ENCODE assay signal across 17 cellular contexts in the genomic region with DNA sequence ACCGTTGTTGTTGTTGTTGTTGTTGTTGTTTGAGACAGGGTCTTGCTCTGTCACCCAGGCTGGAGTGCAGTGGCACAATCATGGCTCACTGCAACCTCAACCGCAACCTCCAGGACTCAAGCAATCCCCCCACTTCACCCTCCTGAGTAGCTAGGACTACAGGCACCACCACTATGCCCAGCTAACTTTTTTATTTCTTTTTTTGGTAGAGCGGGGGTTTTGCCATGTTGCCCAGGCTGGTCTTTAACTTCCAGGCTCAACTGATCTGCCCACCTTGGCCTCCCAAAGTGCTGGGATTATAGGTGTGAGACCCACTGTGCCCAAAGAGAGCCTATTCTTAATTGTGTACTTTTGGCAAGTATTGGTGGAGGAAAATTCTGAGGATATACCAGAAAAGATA. TPM values are rescaled to one million over a fixed set of nuclear protein-coding genes. Genes with fewer than 3 reads are reported as not detected.
DNase-seq lines count a peak whose midpoint lies in the region; ATAC-seq and TF ChIP-seq lines count a peak whose summit lies in the region.
"Had no signal": no experiment of that assay in that cellular context is flagged by ENCODE, and none has a peak within 500 bp of the region (broad histone marks: within the 10 kb centered on the region; RNA-seq: fewer than 3 reads in every experiment).

No MANE protein-coding gene starts in this region.

- WGBS in IMR-90 (ENCODE audit: extremely low coverage in 2 of 2, insufficient read length in 1 of 2), 2 experiments: no CpG with 5 or more reads among the region's 3 CpGs

- no peak for ATAC-seq in IMR-90 (ENCODE audit: low read depth)
- no peak for ATAC-seq in upper lobe of right lung
- ATAC-seq in GM18520 (IDR thresholded peaks at IDR 0.05; ENCODE audit: unreplicated experiment): no peak
- ATAC-seq in GM18502 (IDR thresholded peaks at IDR 0.05; ENCODE audit: poor library complexity, unreplicated experiment): no peak
- ATAC-seq: stimulated activated memory B cell treated with anti-CD40 and anti-IgM and Interleukin-4, amounts not matched to agents 10 μg/mL and 1 μg/mL and 100 μg/mL, for 72 hours had no signal

- H3K36me3 ChIP-seq in IMR-90 (ENCODE audit: control insufficient read depth, insufficient read depth, low read length) (no peaks in the 10 kb centered on the region), upper lobe of right lung (no peaks in the 10 kb centered on the region)

- H3K14ac ChIP-seq in IMR-90 (replicated peaks; ENCODE audit: low read depth, low read length): peak overlapping the region; percentile 95

- DNase-seq in IMR-90: no peak
- DNase-seq in MCF 10A (ENCODE audit: unreplicated experiment): no peak
- DNase-seq in kidney glomerular epithelial cell (lab: John Stamatoyannopoulos, UW): peak; percentile 53
- DNase-seq in upper lobe of right lung: no peak
- DNase-seq in activated T-cell treated with anti-CD3 and anti-CD28 coated beads, Interleukin-2, amount 50 U/mL, for 1 hour: no peak
- DNase-seq: activated naive CD8-positive, alpha-beta T cell treated with anti-CD3 and anti-CD28 coated beads, Interleukin-2, amount 10 ng/mL, durations not matched to agents 7 days and 5 days; erythroblast; left ventricle myocardium superior; NCI-H146; NCI-H748 treated with DMSO at 0.1 percent for 48 hours; OCI-M1 had no signal

- H3K9me3 Mint-ChIP-seq in MCF 10A (ENCODE audit: unreplicated experiment): no peaks in the 10 kb centered on the region
- H3K9me3 Mint-ChIP-seq: activated naive CD8-positive, alpha-beta T cell treated with anti-CD3 and anti-CD28 coated beads, Interleukin-2, amount 10 ng/mL, durations not matched to agents 7 days and 5 days; stimulated activated memory B cell treated with anti-CD40 and anti-IgM and Interleukin-4, amounts not matched to agents 10 μg/mL and 1 μg/mL and 100 μg/mL, for 72 hours had no signal

- peak overlapping the region; percentile 86 for H3K27ac ChIP-seq in IMR-90 (ENCODE audit: insufficient read depth, low read length)
- H3K27ac ChIP-seq in upper lobe of right lung: peak overlapping the region; percentile 6
- H3K27ac ChIP-seq: right atrium auricular region, SK-N-MC had no signal

- peak overlapping the region; percentile 82 for H3K23ac ChIP-seq in IMR-90 (ENCODE audit: low read depth, low read length)

- H3K4me3 ChIP-seq in IMR-90 (ENCODE audit: insufficient read depth, low read depth, low read length) (no peak overlapping the region), upper lobe of right lung (no peak overlapping the region)
- H3K4me3 ChIP-seq: MG63, right atrium auricular region, SK-N-MC had no signal

- H3K9ac ChIP-seq in IMR-90 (ENCODE audit: low read depth, low read length): peak overlapping the region; percentile 26; the same call in 1 of the 2 replicates

- peak overlapping the region; percentile 99; the same call in 2 of the 3 replicates for H2BK15ac ChIP-seq in IMR-90 (ENCODE audit: low read depth, low read length)

- H4K5ac ChIP-seq in IMR-90 (ENCODE audit: low read depth, low read length): peak overlapping the region; percentile 85; the same call in 1 of the 2 replicates

- peak overlapping the region; percentile 96 for H2BK120ac ChIP-seq in IMR-90 (ENCODE audit: low read depth, low read length)

- TF ChIP-seq POLR2A in IMR-90 (IDR thresholded peaks at IDR 0.05; ENCODE audit: low read depth, low read length): no peak

- H2AK5ac ChIP-seq in IMR-90 (ENCODE audit: low read depth, low read length): peak overlapping the region; percentile 94

- peaks cover 8% of the 10 kb centered on the region for H3K9me1 ChIP-seq in IMR-90 (ENCODE audit: insufficient read depth, low read length)

- CTCF ChIA-PET in IMR-90 (lab: Yijun Ruan, JAX) (no interaction called here), MCF 10A (lab: Yijun Ruan, JAX) (interaction anchor here (0.9 kb wide), 1 partner anchor 14 kb away, joined by 4 read pairs; no protein-coding TSS in a partner anchor)

- in situ Hi-C loops in IMR-90 (cut with MboI; ENCODE audit: low sequenced_read_pairs): no loop called here

- dilution Hi-C loops in IMR-90 (cut with HindIII; ENCODE audit: low sequenced_read_pairs, unreplicated experiment): no loop called here

- TF ChIP-seq CTCF in IMR-90 (conservative IDR thresholded peaks at IDR 0.05; ENCODE audit: low read depth, low read length) (no peak), MCF 10A (IDR thresholded peaks at IDR 0.05; ENCODE audit: unreplicated experiment) (no peak), upper lobe of right lung (IDR thresholded peaks at IDR 0.05) (no peak)

- BruUV-seq in IMR-90 (replicated peaks; lab: Mats Ljungman, UMichigan): no TSS peak
- BruUV-seq in MCF 10A (replicated peaks; lab: Mats Ljungman, UMichigan): TSS peak; percentile 34

- peak overlapping the region; percentile 98 for H4K91ac ChIP-seq in IMR-90 (ENCODE audit: insufficient read depth, low read depth, low read length)

- peak overlapping the region; percentile 80 for H3K27ac Mint-ChIP-seq in MCF 10A (ENCODE audit: low read depth, unreplicated experiment)
- H3K27ac Mint-ChIP-seq: activated naive CD8-positive, alpha-beta T cell treated with anti-CD3 and anti-CD28 coated beads, Interleukin-2, amount 10 ng/mL, durations not matched to agents 7 days and 5 days; stimulated activated memory B cell treated with anti-CD40 and anti-IgM and Interleukin-4, amounts not matched to agents 10 μg/mL and 1 μg/mL and 100 μg/mL, for 72 hours had no signal

- no peak overlapping the region for H2AFZ ChIP-seq in IMR-90 (replicated peaks; ENCODE audit: low read length, poor library complexity)

- no peak overlapping the region for H3K4me3 Mint-ChIP-seq in MCF 10A (ENCODE audit: unreplicated experiment)
- H3K4me3 Mint-ChIP-seq: activated naive CD8-positive, alpha-beta T cell treated with anti-CD3 and anti-CD28 coated beads, Interleukin-2, amount 10 ng/mL, durations not matched to agents 7 days and 5 days; stimulated activated memory B cell treated with anti-CD40 and anti-IgM and Interleukin-4, amounts not matched to agents 10 μg/mL and 1 μg/mL and 100 μg/mL, for 72 hours had no signal

- peaks cover 8 to 17% of the 10 kb centered on the region in 2 experiments; a peak in 2 of 4 replicates for H3K79me1 ChIP-seq in IMR-90 (ENCODE audit: low read depth in 1 of 2, low read length in 2 of 2)

- peak overlapping the region; percentile 83 to 90 for H4K8ac ChIP-seq in IMR-90 (ENCODE audit: low read depth in 2 of 2, low read length in 2 of 2)

- H3K56ac ChIP-seq in IMR-90 (ENCODE audit: extremely low read depth, insufficient read depth, low read length): peak overlapping the region; percentile 91

- H3K9me3 ChIP-seq in IMR-90 (ENCODE audit: control insufficient read depth, insufficient read depth, low read length) (no peaks in the 10 kb centered on the region), upper lobe of right lung (no peaks in the 10 kb centered on the region)
- H3K9me3 ChIP-seq: right atrium auricular region had no signal

- H2AK9ac ChIP-seq in IMR-90 (replicated peaks; ENCODE audit: low read depth, low read length, poor library complexity): peak overlapping the region; percentile 79

- H3K4me1 Mint-ChIP-seq in MCF 10A (ENCODE audit: insufficient read depth, unreplicated experiment): peaks cover 22% of the 10 kb centered on the region
- H3K4me1 Mint-ChIP-seq: activated naive CD8-positive, alpha-beta T cell treated with anti-CD3 and anti-CD28 coated beads, Interleukin-2, amount 10 ng/mL, durations not matched to agents 7 days and 5 days; stimulated activated memory B cell treated with anti-CD40 and anti-IgM and Interleukin-4, amounts not matched to agents 10 μg/mL and 1 μg/mL and 100 μg/mL, for 72 hours had no signal

- H3K4ac ChIP-seq in IMR-90 (ENCODE audit: low read depth, low read length): peak overlapping the region; percentile 97

- no peaks in the 10 kb centered on the region for H4K20me1 ChIP-seq in IMR-90 (ENCODE audit: insufficient read depth, low read length)

- H3K18ac ChIP-seq in IMR-90 (ENCODE audit: low read depth, low read length): peak overlapping the region; percentile 85; the same call in 1 of the 2 replicates

- peak overlapping the region; percentile 99 for H2BK20ac ChIP-seq in IMR-90 (ENCODE audit: low read depth, low read length)

- H3K4me1 ChIP-seq in IMR-90 (ENCODE audit: control insufficient read depth, insufficient read depth, low read length): peaks cover 12% of the 10 kb centered on the region
- H3K4me1 ChIP-seq in upper lobe of right lung: no peaks in the 10 kb centered on the region
- H3K4me1 ChIP-seq: right atrium auricular region had no signal

- POLR2A ChIA-PET in IMR-90 (lab: Charles Lee; ENCODE audit: unreplicated experiment): no interaction called here
- POLR2A ChIA-PET in MCF 10A (lab: Yijun Ruan, JAX): interaction anchor here (0.7 kb wide), 3 partner anchors 41 to 1786 kb away, joined by 3 read pairs; no protein-coding TSS in a partner anchor

- no peak overlapping the region for H3K4me2 ChIP-seq in IMR-90 (ENCODE audit: low read depth, low read length)

- TF ChIP-seq RAD21 in IMR-90 (IDR thresholded peaks at IDR 0.05; ENCODE audit: low read length): no peak

- no peaks in the 10 kb centered on the region for H3K27me3 Mint-ChIP-seq in MCF 10A (ENCODE audit: insufficient read depth, unreplicated experiment)
- H3K27me3 Mint-ChIP-seq: activated naive CD8-positive, alpha-beta T cell treated with anti-CD3 and anti-CD28 coated beads, Interleukin-2, amount 10 ng/mL, durations not matched to agents 7 days and 5 days; stimulated activated memory B cell treated with anti-CD40 and anti-IgM and Interleukin-4, amounts not matched to agents 10 μg/mL and 1 μg/mL and 100 μg/mL, for 72 hours had no signal

- H3K27me3 ChIP-seq in IMR-90 (ENCODE audit: control insufficient read depth, insufficient read depth, low read length) (no peaks in the 10 kb centered on the region), upper lobe of right lung (no peaks in the 10 kb centered on the region)
- H3K27me3 ChIP-seq: MG63, right atrium auricular region had no signal

- intact Hi-C loops in IMR-90 (cut with micrococcal nuclease) (no loop called here), MCF 10A (cut with micrococcal nuclease) (no loop called here), upper lobe of right lung (cut with DNase I) (no loop called here)

- H3K36me3 Mint-ChIP-seq in MCF 10A (ENCODE audit: insufficient read depth, unreplicated experiment): peaks cover 7% of the 10 kb centered on the region
- H3K36me3 Mint-ChIP-seq: activated naive CD8-positive, alpha-beta T cell treated with anti-CD3 and anti-CD28 coated beads, Interleukin-2, amount 10 ng/mL, durations not matched to agents 7 days and 5 days; stimulated activated memory B cell treated with anti-CD40 and anti-IgM and Interleukin-4, amounts not matched to agents 10 μg/mL and 1 μg/mL and 100 μg/mL, for 72 hours had no signal

- H2BK5ac ChIP-seq in IMR-90 (ENCODE audit: low read depth, low read length, poor library complexity, severe bottlenecking): peak overlapping the region; percentile 98

RNA-seq across cellular contexts. Expression of a gene that starts 25.7 kb away (rescaled TPM):
- 16.8 and 24.4 TPM in 2 replicates for total RNA-seq in IMR-90 (2012; rRNA removed)
- 48.1 and 48.5 TPM in 2 replicates for polyA plus RNA-seq in IMR-90 (2012; rRNA removed)
- polyA plus RNA-seq in IMR-90 (2012; cell fraction: cytosol; rRNA removed): 22.5 and 28.2 TPM in 2 replicates
- 188 and 260 TPM in 2 replicates for polyA plus RNA-seq in IMR-90 (2012; cell fraction: nucleus; rRNA removed; ENCODE audit: low replicate concordance)
- total RNA-seq in MCF 10A (2022): 61.7 and 98.9 TPM in 2 replicates
- total RNA-seq in upper lobe of right lung: 6.3 TPM

RNA-seq across cellular contexts. Expression of a gene that starts 40.3 kb away (rescaled TPM):
- 5.7 and 6.4 TPM in 2 replicates for total RNA-seq in IMR-90 (2012; rRNA removed)
- polyA plus RNA-seq in IMR-90 (2012; rRNA removed): 9.8 and 10.7 TPM in 2 replicates
- polyA plus RNA-seq in IMR-90 (2012; cell fraction: cytosol; rRNA removed): 4.8 and 5.5 TPM in 2 replicates
- 42.8 and 49.8 TPM in 2 replicates for polyA plus RNA-seq in IMR-90 (2012; cell fraction: nucleus; rRNA removed; ENCODE audit: low replicate concordance)
- 20.3 and 23.0 TPM in 2 replicates for total RNA-seq in MCF 10A (2022)
- total RNA-seq in upper lobe of right lung: 10.1 TPM
